In genomic region chr1:21509351-21510112, GRCh38 we compare ENCODE assay signal across 8 cellular contexts. TPM values are rescaled to one million over a fixed set of nuclear protein-coding genes. Genes with fewer than 3 reads are reported as not detected.
DNase-seq lines count a peak whose midpoint lies in the region; FAIRE-seq and TF ChIP-seq lines count a peak whose summit lies in the region.

Gene ALPL, plus strand, starts transcription at chr1:21509423. Its CDS starts 44,659 bp downstream, at chr1:21554082.

- H3K27me3 ChIP-seq in HUES64 (ENCODE audit: insufficient read depth, low read length) (peaks cover 12% of the 10 kb centered on the region), astrocyte (ENCODE audit: insufficient read depth, low read length) (peaks cover 48% of the 10 kb centered on the region), skeletal muscle tissue (ENCODE audit: control insufficient read depth in 3 of 3, insufficient read depth in 3 of 3, low read length in 3 of 3) (peaks cover 38 to 52% (median 48%) of the 10 kb centered on the region in 3 donors)

- H3K9ac ChIP-seq in HUES64 (ENCODE audit: low read depth, low read length) (peak within 1 kb of the TSS; percentile 85), astrocyte (ENCODE audit: low read length) (peak within 1 kb of the TSS; percentile 60), skeletal muscle tissue (ENCODE audit: low read depth in 1 of 3, low read length in 3 of 3) (no peak within 1 kb of the TSS)

- peak within 1 kb of the TSS; percentile 64 for H2AFZ ChIP-seq in astrocyte (ENCODE audit: low read depth, low read length)

- TF ChIP-seq CTCF in astrocyte (IDR thresholded peaks at IDR 0.05; ENCODE audit: insufficient read depth, low read depth, low read length): no peak

- H3K9me3 Mint-ChIP-seq in astrocyte (ENCODE audit: unreplicated experiment): no peaks in the 10 kb centered on the region
- no peaks in the 10 kb centered on the region for H3K9me3 Mint-ChIP-seq in immature natural killer cell

- H3K36me3 ChIP-seq in HUES64 (ENCODE audit: insufficient read depth, low read length): peaks cover 4% of the 10 kb centered on the region; the same call in 1 of the 2 replicates
- H3K36me3 ChIP-seq in astrocyte (ENCODE audit: insufficient read depth, low read length): no peaks in the 10 kb centered on the region
- no peaks in the 10 kb centered on the region for H3K36me3 ChIP-seq in skeletal muscle tissue (ENCODE audit: control insufficient read depth in 3 of 3, insufficient read depth in 3 of 3, low read length in 3 of 3)

- H3K27ac Mint-ChIP-seq in astrocyte (ENCODE audit: unreplicated experiment) (peak within 1 kb of the TSS; percentile 91), immature natural killer cell (no peak within 1 kb of the TSS)

- H3K9me3 ChIP-seq in HUES64 (ENCODE audit: insufficient read depth, low read depth, low read length) (no peaks in the 10 kb centered on the region), astrocyte (ENCODE audit: insufficient read depth, low read depth, low read length) (no peaks in the 10 kb centered on the region), skeletal muscle tissue (ENCODE audit: control insufficient read depth in 3 of 3, low read length in 3 of 3) (no peaks in the 10 kb centered on the region)

- H3K27me3 Mint-ChIP-seq in astrocyte (ENCODE audit: low read depth, unreplicated experiment) (peaks cover 47% of the 10 kb centered on the region), immature natural killer cell (ENCODE audit: low read depth in 3 of 3) (peaks cover 0 to 31% (median 15%) of the 10 kb centered on the region in 3 donors)

- peaks cover 20% of the 10 kb centered on the region for H3K4me1 Mint-ChIP-seq in astrocyte (ENCODE audit: low read depth, unreplicated experiment)
- H3K4me1 Mint-ChIP-seq in immature natural killer cell: peaks cover 4 to 13% of the 10 kb centered on the region in 2 donors

- peak within 1 kb of the TSS; percentile 87 for H3K4me3 Mint-ChIP-seq in astrocyte (ENCODE audit: unreplicated experiment)
- H3K4me3 Mint-ChIP-seq in immature natural killer cell: peak within 1 kb of the TSS; percentile 5 to 75 (median 67)

- H3K4me3 ChIP-seq in HUES64 (ENCODE audit: low read length) (peak within 1 kb of the TSS; percentile 87), astrocyte (ENCODE audit: insufficient read depth, low read depth, low read length) (no peak within 1 kb of the TSS), skeletal muscle tissue (ENCODE audit: low read length in 3 of 3) (peak within 1 kb of the TSS; percentile 15 to 52 (median 26))

- WGBS in HUES64: under 1% methylated on average over 67 of the region's 67 CpGs

- FAIRE-seq in astrocyte (lab: Jason Lieb, UNC): no peak
- no peak for FAIRE-seq in GM12892 (lab: Jason Lieb, UNC)

- H3K4me2 ChIP-seq in astrocyte (ENCODE audit: low read length): peak within 1 kb of the TSS; percentile 83

- H3K36me3 Mint-ChIP-seq in astrocyte (ENCODE audit: low read depth, unreplicated experiment): no peaks in the 10 kb centered on the region
- no peaks in the 10 kb centered on the region for H3K36me3 Mint-ChIP-seq in immature natural killer cell

- no peaks in the 10 kb centered on the region for H3K79me2 ChIP-seq in astrocyte (ENCODE audit: insufficient read depth, low read length)

- no peak for TF ChIP-seq POLR2A in GM12892 (IDR thresholded peaks at IDR 0.05; ENCODE audit: low read depth, low read length)

- H3K27ac ChIP-seq in HUES64 (ENCODE audit: low read depth, low read length) (peak within 1 kb of the TSS; percentile 74), astrocyte (ENCODE audit: low read depth, low read length) (no peak within 1 kb of the TSS), skeletal muscle tissue (ENCODE audit: low read depth, low read length) (no peak within 1 kb of the TSS)

- no peaks in the 10 kb centered on the region for H4K20me1 ChIP-seq in astrocyte (ENCODE audit: insufficient read depth, low read length)

- DNase-seq in astrocyte (ENCODE audit: low read depth): no peak
- no peak for DNase-seq in immature natural killer cell
- DNase-seq in CD1c-positive myeloid dendritic cell (ENCODE audit: extremely low spot score): no peak
- no peak for DNase-seq in OCI-M2 (lab: John Stamatoyannopoulos, UW; ENCODE audit: unreplicated experiment)
- DNase-seq in NCI-H1694 treated with DMSO at 0.1 percent for 48 hours (lab: John Stamatoyannopoulos, UW): no peak
- no peak for DNase-seq in GM12892 (ENCODE audit: insufficient read length)

- H3K4me1 ChIP-seq in HUES64 (ENCODE audit: insufficient read depth, low read length): peaks cover 24% of the 10 kb centered on the region
- H3K4me1 ChIP-seq in astrocyte (ENCODE audit: insufficient read depth, low read length): peaks cover 24% of the 10 kb centered on the region
- peaks cover 14 to 21% (median 14%) of the 10 kb centered on the region in 3 donors for H3K4me1 ChIP-seq in skeletal muscle tissue (ENCODE audit: control insufficient read depth in 3 of 3, insufficient read depth in 3 of 3, low read length in 3 of 3)

RNA-seq across cellular contexts. Expression of gene ALPL, which starts in this region (rescaled TPM):
- polyA plus RNA-seq in HUES64 (2013, experiment 1 of 2): 131 TPM
- polyA plus RNA-seq in HUES64 (2013, experiment 2 of 2): 132 TPM
- 24.3 and 45.4 TPM in 2 replicates for total RNA-seq in astrocyte
- not detected for polyA plus RNA-seq in immature natural killer cell
- 1.0 TPM for total RNA-seq in skeletal muscle tissue
- not detected for polyA plus RNA-seq in GM12892 (2012; ENCODE audit: missing spikeins)

Comparison
In these comparisons a context has a peak if more than half of its experiments do, and no peak if none do; other contexts are left out.
1. RNA of gene ALPL (total RNA-seq): 24.3 to 45.4 TPM in astrocyte; 1.0 TPM in skeletal muscle tissue (single experiment); every median in the first group is over 10 times any median in the second.
2. H3K9ac ChIP-seq: peak in HUES64 (single experiment) and astrocyte (single experiment); none in skeletal muscle tissue (0 of 3).